Comparison of ENCODE assay signal across 10 cellular contexts in genomic region chr10:44316187-44316921, GRCh38.
DNase-seq lines count a peak whose midpoint lies in the region; ATAC-seq and TF ChIP-seq lines count a peak whose summit lies in the region.
"Had no signal": no experiment of that assay in that cellular context is flagged by ENCODE, and none has a peak within 500 bp of the region (broad histone marks: within the 10 kb centered on the region; RNA-seq: fewer than 3 reads in every experiment).

No MANE protein-coding gene starts in this region.

- CTCF ChIA-PET in activated B cell treated with CpG ODN at 0.5 μM for 24 hours (lab: Charles Lee): interaction anchor here (0.8 kb wide), 1 partner anchor 14 kb away, joined by 3 read pairs; no protein-coding TSS in a partner anchor

- H2AK5ac ChIP-seq in H9 (ENCODE audit: insufficient read length, low read length): no peak overlapping the region

- H2AFZ ChIP-seq in H9 (ENCODE audit: low read length): no peak overlapping the region

- no peaks in the 10 kb centered on the region for H3K79me2 ChIP-seq in H9 (ENCODE audit: insufficient read depth, low read length)

- H3K36me3 Mint-ChIP-seq in H9 (ENCODE audit: insufficient read depth in 1 of 3, low read depth in 3 of 3) (no peaks in the 10 kb centered on the region; a peak in 1 of 7 replicates), activated B cell treated with CpG ODN at 0.5 μM for 24 hours (ENCODE audit: low read depth) (no peaks in the 10 kb centered on the region), osteocyte (ENCODE audit: unreplicated experiment) (no peaks in the 10 kb centered on the region)

- H3K23ac ChIP-seq in H9 (ENCODE audit: insufficient read length, low read depth, low read length): no peak overlapping the region

- POLR2A ChIA-PET in activated B cell treated with CpG ODN at 0.5 μM for 24 hours (lab: Charles Lee): no interaction called here

- no peak overlapping the region for H3K27ac ChIP-seq in H9 (ENCODE audit: insufficient read length, low read depth, low read length)

- H3K4ac ChIP-seq in H9 (ENCODE audit: low read depth, low read length): no peak overlapping the region

- no CpG with 5 or more reads among the region's 8 CpGs for WGBS in H9 (ENCODE audit: extremely low coverage, insufficient read length, low lambda C conversion rate)

- no peak overlapping the region for H3K56ac ChIP-seq in H9 (ENCODE audit: insufficient read length, low read depth, low read length)

- H3K4me3 Mint-ChIP-seq in H9 (no peak overlapping the region), activated B cell treated with CpG ODN at 0.5 μM for 24 hours (no peak overlapping the region), osteocyte (ENCODE audit: unreplicated experiment) (no peak overlapping the region)

- no peak overlapping the region for H3K4me2 ChIP-seq in H9 (ENCODE audit: insufficient read depth, insufficient read length, low read length)

- no peak overlapping the region for H3T11ph ChIP-seq in H9 (ENCODE audit: low read length)

- H2BK120ac ChIP-seq in H9 (ENCODE audit: low read depth, low read length, poor library complexity, severe bottlenecking): no peak overlapping the region

- H4K20me1 ChIP-seq in H9 (ENCODE audit: control insufficient read depth, insufficient read depth, insufficient read length): peaks cover 2% of the 10 kb centered on the region

- peaks cover 3% of the 10 kb centered on the region; the same call in 1 of the 2 replicates for H3K27me3 ChIP-seq in H9 (ENCODE audit: insufficient read depth, low read length)

- H3K27ac Mint-ChIP-seq in H9 (no peak overlapping the region), activated B cell treated with CpG ODN at 0.5 μM for 24 hours (no peak overlapping the region), osteocyte (ENCODE audit: unreplicated experiment) (no peak overlapping the region)

- intact Hi-C loops in activated B cell treated with CpG ODN at 0.5 μM for 24 hours (cut with micrococcal nuclease): loop anchor here (10.0 kb wide), 1 partner anchor 632 kb away; no protein-coding TSS in a partner anchor

- H3K9me3 ChIP-seq in H9 (ENCODE audit: control insufficient read depth, low read depth, low read length): no peaks in the 10 kb centered on the region
- H3K9me3 ChIP-seq: HAP-1 had no signal

- no peak overlapping the region for H3K14ac ChIP-seq in H9 (ENCODE audit: insufficient read depth, low read length)

- DNase-seq in NCI-H82 (lab: John Stamatoyannopoulos, UW) (peak; percentile 29), NCI-H82 treated with DMSO at 0.1 percent for 48 hours (lab: John Stamatoyannopoulos, UW; ENCODE audit: unreplicated experiment) (no peak), H9 (peak; percentile 96), activated B cell treated with CpG ODN at 0.5 μM for 24 hours (no peak), osteocyte (ENCODE audit: extremely low spot score, unreplicated experiment) (peak; percentile 56)
- no peak for DNase-seq in activated CD8-positive, alpha-beta memory T cell treated with anti-CD3 and anti-CD28 coated beads, Interleukin-2, amount 50 U/mL, for 48 hours
- DNase-seq in stimulated activated naive CD4-positive, alpha-beta T cell treated with Interleukin-2 at 50 U/mL for 16 hours (lab: John Stamatoyannopoulos, UW): no peak
- DNase-seq: 8988T had no signal

- H3K9ac ChIP-seq in H9 (ENCODE audit: extremely low read depth, insufficient read length, low read length): no peak overlapping the region

- ATAC-seq in activated B cell treated with CpG ODN at 0.5 μM for 24 hours (ENCODE audit: low read depth) (peak; percentile 65), HG03025 (IDR thresholded peaks at IDR 0.05; ENCODE audit: low FRiP score, unreplicated experiment) (no peak)

- H3K4me1 ChIP-seq in H9 (ENCODE audit: insufficient read depth, low read length): no peaks in the 10 kb centered on the region
- H3K4me1 ChIP-seq: HAP-1 had no signal

- no peak overlapping the region for H4K8ac ChIP-seq in H9 (replicated peaks; ENCODE audit: insufficient read length, low read depth, low read length)

- TF ChIP-seq CTCF in H9 (conservative IDR thresholded peaks at IDR 0.05) (no peak), activated B cell treated with CpG ODN at 0.5 μM for 24 hours (IDR thresholded peaks at IDR 0.05) (no peak), osteocyte (IDR thresholded peaks at IDR 0.05) (no peak)

- H3K79me1 ChIP-seq in H9 (ENCODE audit: insufficient read depth, low read depth, low read length, poor library complexity, severe bottlenecking): no peaks in the 10 kb centered on the region

- H3K27me3 Mint-ChIP-seq in H9 (ENCODE audit: low read depth) (peaks cover 21% of the 10 kb centered on the region), activated B cell treated with CpG ODN at 0.5 μM for 24 hours (peaks cover 10% of the 10 kb centered on the region), osteocyte (ENCODE audit: unreplicated experiment) (peaks cover 23% of the 10 kb centered on the region)

- H2BK5ac ChIP-seq in H9 (ENCODE audit: insufficient read length, low read length): no peak overlapping the region

- no peak overlapping the region for H4K91ac ChIP-seq in H9 (ENCODE audit: insufficient read length, low read depth, low read length)

- H3K9me3 Mint-ChIP-seq in H9: peaks cover 0 to 2% of the 10 kb centered on the region in 2 experiments; a peak in 3 of 5 replicates
- H3K9me3 Mint-ChIP-seq in activated B cell treated with CpG ODN at 0.5 μM for 24 hours: no peaks in the 10 kb centered on the region
- no peaks in the 10 kb centered on the region for H3K9me3 Mint-ChIP-seq in osteocyte (ENCODE audit: unreplicated experiment)

- peak overlapping the region; percentile 59 for H3K18ac ChIP-seq in H9 (ENCODE audit: insufficient read length, low read depth, low read length)

- H2BK15ac ChIP-seq in H9 (ENCODE audit: low read depth, low read length): no peak overlapping the region

- H2BK20ac ChIP-seq in H9 (ENCODE audit: low read depth, low read length, poor library complexity, severe bottlenecking): no peak overlapping the region

- H3K4me1 Mint-ChIP-seq in H9 (peaks cover 8 to 17% of the 10 kb centered on the region in 2 experiments), activated B cell treated with CpG ODN at 0.5 μM for 24 hours (peaks cover 2% of the 10 kb centered on the region), osteocyte (ENCODE audit: unreplicated experiment) (peaks cover 5% of the 10 kb centered on the region)

- H3K23me2 ChIP-seq in H9 (ENCODE audit: insufficient read length, low read depth, low read length, poor library complexity, severe bottlenecking): no peaks in the 10 kb centered on the region

- H4K5ac ChIP-seq in H9 (ENCODE audit: insufficient read length, low read depth, low read length): no peak overlapping the region

- H2BK12ac ChIP-seq in H9 (ENCODE audit: insufficient read length, low read depth, low read length): no peak overlapping the region

Comparison
In these comparisons a context has a peak if more than half of its experiments do, and no peak if none do; other contexts are left out.
1. DNase-seq: peak in NCI-H82 (single experiment), H9 (single experiment) and osteocyte (single experiment); none in NCI-H82 treated with DMSO at 0.1 percent for 48 hours (single experiment), activated B cell treated with CpG ODN at 0.5 μM for 24 hours (single experiment), activated CD8-positive, alpha-beta memory T cell treated with anti-CD3 and anti-CD28 coated beads, Interleukin-2, amount 50 U/mL, for 48 hours (single experiment) and stimulated activated naive CD4-positive, alpha-beta T cell treated with Interleukin-2 at 50 U/mL for 16 hours (single experiment).